Comparison of ENCODE assay signal across 24 cellular contexts in genomic region chr3:52067046-52067445, GRCh38.
"Had no signal": no experiment of that assay in that cellular context is flagged by ENCODE, and none has a peak within 500 bp of the region (broad histone marks: within the 10 kb centered on the region; RNA-seq: fewer than 3 reads in every experiment).

No MANE protein-coding gene starts in this region.

- H3K36me3 Mint-ChIP-seq: activated naive CD4-positive, alpha-beta T cell treated with anti-CD3 and anti-CD28 coated beads, Interleukin-2, amount 50 U/mL, for 72 hours; naive B cell; neural progenitor cell had no signal

- H3K4me3 Mint-ChIP-seq: activated CD4-positive, alpha-beta T cell treated with anti-CD3 and anti-CD28 coated beads for 36 hours; activated T-cell treated with anti-CD3 and anti-CD28 coated beads, Interleukin-2, amount 50 U/mL, for 72 hours; neural progenitor cell; T-helper 2 cell treated with Interferon-gamma antibody and Interleukin-4, amounts not matched to agents 5 μg/mL and 100 μg/mL, for 36 hours had no signal

- H3K9me3 Mint-ChIP-seq: activated naive CD4-positive, alpha-beta T cell treated with anti-CD3 and anti-CD28 coated beads, Interleukin-2, amount 50 U/mL, for 72 hours; activated T-cell treated with anti-CD3 and anti-CD28 coated beads, Interleukin-2, amount 50 U/mL, for 72 hours; naive B cell; neural progenitor cell; T-helper 2 cell treated with Interferon-gamma antibody and Interleukin-4, amounts not matched to agents 5 μg/mL and 100 μg/mL, for 36 hours had no signal

- H3K4me1 ChIP-seq: uterus had no signal

- H3K27me3 ChIP-seq: cardiac muscle cell, dorsolateral prefrontal cortex, foreskin keratinocyte, neural progenitor cell, right atrium auricular region, testis, uterus had no signal

- H3K4me3 ChIP-seq: cardiac muscle cell, coronary artery, dorsolateral prefrontal cortex, neural progenitor cell, right atrium auricular region, testis, uterus had no signal

- DNase-seq: activated CD4-positive, alpha-beta T cell treated with anti-CD3 and anti-CD28 coated beads for 36 hours; activated CD4-positive, CD25-positive, alpha-beta regulatory T cell; activated naive CD4-positive, alpha-beta T cell; activated T-cell treated with anti-CD3 and anti-CD28 coated beads for 4 hours; activated T-cell treated with anti-CD3 and anti-CD28 coated beads, Interleukin-2, amount 50 U/mL, for 72 hours; dorsolateral prefrontal cortex; effector memory CD4-positive, alpha-beta T cell; islet precursor cell; left cardiac atrium; left ventricle myocardium superior; naive B cell; stimulated activated CD4-positive, alpha-beta T cell treated with anti-CD3 and anti-CD28 coated beads, Interleukin-4, amount 100 ng/mL, for 1 hour; stimulated activated naive CD8-positive, alpha-beta T cell treated with anti-CD3 and anti-CD28 coated beads, Interleukin-15, Interleukin-2, amounts not matched to agents 100 U/mL and 50 U/mL, for 24 hours; T-helper 1 cell; testis; trophoblast cell; uterus had no signal

- ATAC-seq: activated CD4-positive, alpha-beta T cell treated with anti-CD3 and anti-CD28 coated beads for 36 hours; activated naive CD4-positive, alpha-beta T cell treated with anti-CD3 and anti-CD28 coated beads, Interleukin-2, amount 50 U/mL, for 72 hours; activated T-cell treated with anti-CD3 and anti-CD28 coated beads, Interleukin-2, amount 50 U/mL, for 72 hours; foreskin keratinocyte; left cardiac atrium; left ventricle myocardium superior; stimulated activated naive CD8-positive, alpha-beta T cell treated with anti-CD3 and anti-CD28 coated beads, Interleukin-15, Interleukin-2, amounts not matched to agents 100 U/mL and 50 U/mL, for 24 hours had no signal

- H3K27me3 Mint-ChIP-seq: activated CD4-positive, alpha-beta T cell treated with anti-CD3 and anti-CD28 coated beads for 36 hours; naive B cell had no signal

- H3K4me1 Mint-ChIP-seq: activated CD4-positive, alpha-beta T cell treated with anti-CD3 and anti-CD28 coated beads for 36 hours had no signal

- H3K36me3 ChIP-seq: cardiac muscle cell, neural progenitor cell, right atrium auricular region, uterus had no signal

- H3K9me3 ChIP-seq: right atrium auricular region, testis, uterus had no signal

- H3K27ac Mint-ChIP-seq: activated CD4-positive, alpha-beta T cell treated with anti-CD3 and anti-CD28 coated beads for 36 hours; activated T-cell treated with anti-CD3 and anti-CD28 coated beads, Interleukin-2, amount 50 U/mL, for 72 hours; neural progenitor cell; T-helper 2 cell treated with Interferon-gamma antibody and Interleukin-4, amounts not matched to agents 5 μg/mL and 100 μg/mL, for 36 hours had no signal

- H3K27ac ChIP-seq: cardiac muscle cell, coronary artery, dorsolateral prefrontal cortex, foreskin keratinocyte, neural progenitor cell, right atrium auricular region, testis had no signal
